20 cellular contexts compared by ENCODE assay signal in the genomic region with DNA sequence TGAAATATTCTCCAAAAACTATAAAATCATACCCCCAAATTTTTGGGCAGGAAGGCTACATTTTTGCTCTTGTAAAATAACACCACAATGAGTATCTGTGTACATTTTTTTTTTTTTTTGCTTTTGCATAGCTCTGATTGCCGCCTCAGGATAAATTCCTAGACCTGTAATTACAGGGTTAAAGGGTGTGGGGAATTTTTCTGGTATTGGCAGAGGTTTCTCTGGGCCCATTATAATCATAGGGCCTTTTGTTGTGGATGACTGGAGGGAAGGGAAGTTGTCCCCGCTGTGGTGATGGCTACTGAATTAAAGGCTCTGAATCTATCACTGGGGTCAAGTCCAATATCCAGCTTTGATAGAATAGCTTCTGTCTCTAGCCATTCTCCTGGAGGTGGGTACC. TPM values are rescaled to one million over a fixed set of nuclear protein-coding genes. Genes with fewer than 3 reads are reported as not detected.
DNase-seq lines count a peak whose midpoint lies in the region; ATAC-seq lines count a peak whose summit lies in the region.
"Had no signal": no experiment of that assay in that cellular context is flagged by ENCODE, and none has a peak within 500 bp of the region (broad histone marks: within the 10 kb centered on the region; RNA-seq: fewer than 3 reads in every experiment).

No MANE protein-coding gene starts in this region.

- no peak for ATAC-seq in HG03439 (IDR thresholded peaks at IDR 0.05; ENCODE audit: unreplicated experiment)
- ATAC-seq: CD8-positive, alpha-beta T cell had no signal

- DNase-seq in NCI-H1417 (lab: John Stamatoyannopoulos, UW), result peak in 2 of 3 experiments; percentile 32 to 71
- no peak for DNase-seq in NCI-H1417 treated with DMSO at 0.1 percent for 48 hours (lab: John Stamatoyannopoulos, UW)
- DNase-seq in M059J (ENCODE audit: low read depth), result peak; percentile 1
- peak; percentile 23 for DNase-seq in RPMI7951 (ENCODE audit: low read depth)
- DNase-seq in foreskin melanocyte, result peak; percentile 65
- DNase-seq in DMS79 treated with DMSO at 0.1 percent for 48 hours (lab: John Stamatoyannopoulos, UW), result no peak
- DNase-seq in NCI-H1105 (lab: John Stamatoyannopoulos, UW), result no peak
- DNase-seq: CD8-positive, alpha-beta T cell; DMS53; EL; Kasumi-1; MG63; NCI-H1436 treated with DMSO at 0.1 percent for 48 hours; NCI-H2029 treated with DMSO at 0.1 percent for 48 hours; NCI-H2171 treated with DMSO at 0.1 percent for 48 hours; NCI-H748 treated with DMSO at 0.1 percent for 48 hours; Right ventricle myocardium superior had no signal

RNA-seq across cellular contexts. Expression of a gene that starts 26.6 kb away (rescaled TPM):
- total RNA-seq in M059J (2014; rRNA removed; shearing (Covaris generic)), result not detected in 2 replicates
- not detected in 2 replicates for total RNA-seq in RPMI7951 (2014; rRNA removed; shearing (Covaris generic))
- total RNA-seq: CD8-positive, alpha-beta T cell; H1; NCI-H460; Right ventricle myocardium superior had no signal

Comparison
In these comparisons a context has a peak if more than half of its experiments do, and no peak if none do; other contexts are left out.
1. DNase-seq: peak in NCI-H1417 (2 of 3), M059J (single experiment), RPMI7951 (single experiment) and foreskin melanocyte (single experiment); none in NCI-H1417 treated with DMSO at 0.1 percent for 48 hours (single experiment), DMS79 treated with DMSO at 0.1 percent for 48 hours (single experiment) and NCI-H1105 (single experiment).